ENCODE assay signal across 1 cellular context in genomic region chr3:16551342-16551976, GRCh38.
TF ChIP-seq lines count a peak whose summit lies in the region.

No MANE protein-coding gene starts in this region.

TF ChIP-seq in K562, 482 proteins besides CTCF, POLR2A, EP300 and RAD21 (continued from another document and continues in another):
- TF ChIP-seq ATF3 (IDR thresholded peaks at IDR 0.05), result no peak
- no peak for TF ChIP-seq ATF3 (CRISPR knock-in tag; conservative IDR thresholded peaks at IDR 0.05)
- TF ChIP-seq, protein P1, sequence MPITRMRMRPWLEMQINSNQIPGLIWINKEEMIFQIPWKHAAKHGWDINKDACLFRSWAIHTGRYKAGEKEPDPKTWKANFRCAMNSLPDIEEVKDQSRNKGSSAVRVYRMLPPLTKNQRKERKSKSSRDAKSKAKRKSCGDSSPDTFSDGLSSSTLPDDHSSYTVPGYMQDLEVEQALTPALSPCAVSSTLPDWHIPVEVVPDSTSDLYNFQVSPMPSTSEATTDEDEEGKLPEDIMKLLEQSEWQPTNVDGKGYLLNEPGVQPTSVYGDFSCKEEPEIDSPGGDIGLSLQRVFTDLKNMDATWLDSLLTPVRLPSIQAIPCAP (CRISPR knock-in tag; IDR thresholded peaks at IDR 0.05; ENCODE audit: borderline replicate concordance), result no peak
- peak; percentile 86; the same call in 1 of the 2 replicates for TF ChIP-seq HLTF (IDR thresholded peaks at IDR 0.05)
- 0 out of 2 replicates have a peak, but pooled peaks have one; percentile 28 for TF ChIP-seq LEF1 (IDR thresholded peaks at IDR 0.05)
- no peak for TF ChIP-seq ZNF165 (CRISPR knock-in tag; IDR thresholded peaks at IDR 0.05; ENCODE audit: borderline replicate concordance)
- peak; percentile 62; the same call in 1 of the 2 replicates for TF ChIP-seq ZNF407 (IDR thresholded peaks at IDR 0.05; ENCODE audit: low read depth)
- peak; percentile 63; the same call in 1 of the 2 replicates for TF ChIP-seq NBN (IDR thresholded peaks at IDR 0.05; ENCODE audit: low read depth)
- no peak for TF ChIP-seq HSF4 (CRISPR knock-in tag; IDR thresholded peaks at IDR 0.05; ENCODE audit: borderline replicate concordance)
- TF ChIP-seq, protein P2, sequence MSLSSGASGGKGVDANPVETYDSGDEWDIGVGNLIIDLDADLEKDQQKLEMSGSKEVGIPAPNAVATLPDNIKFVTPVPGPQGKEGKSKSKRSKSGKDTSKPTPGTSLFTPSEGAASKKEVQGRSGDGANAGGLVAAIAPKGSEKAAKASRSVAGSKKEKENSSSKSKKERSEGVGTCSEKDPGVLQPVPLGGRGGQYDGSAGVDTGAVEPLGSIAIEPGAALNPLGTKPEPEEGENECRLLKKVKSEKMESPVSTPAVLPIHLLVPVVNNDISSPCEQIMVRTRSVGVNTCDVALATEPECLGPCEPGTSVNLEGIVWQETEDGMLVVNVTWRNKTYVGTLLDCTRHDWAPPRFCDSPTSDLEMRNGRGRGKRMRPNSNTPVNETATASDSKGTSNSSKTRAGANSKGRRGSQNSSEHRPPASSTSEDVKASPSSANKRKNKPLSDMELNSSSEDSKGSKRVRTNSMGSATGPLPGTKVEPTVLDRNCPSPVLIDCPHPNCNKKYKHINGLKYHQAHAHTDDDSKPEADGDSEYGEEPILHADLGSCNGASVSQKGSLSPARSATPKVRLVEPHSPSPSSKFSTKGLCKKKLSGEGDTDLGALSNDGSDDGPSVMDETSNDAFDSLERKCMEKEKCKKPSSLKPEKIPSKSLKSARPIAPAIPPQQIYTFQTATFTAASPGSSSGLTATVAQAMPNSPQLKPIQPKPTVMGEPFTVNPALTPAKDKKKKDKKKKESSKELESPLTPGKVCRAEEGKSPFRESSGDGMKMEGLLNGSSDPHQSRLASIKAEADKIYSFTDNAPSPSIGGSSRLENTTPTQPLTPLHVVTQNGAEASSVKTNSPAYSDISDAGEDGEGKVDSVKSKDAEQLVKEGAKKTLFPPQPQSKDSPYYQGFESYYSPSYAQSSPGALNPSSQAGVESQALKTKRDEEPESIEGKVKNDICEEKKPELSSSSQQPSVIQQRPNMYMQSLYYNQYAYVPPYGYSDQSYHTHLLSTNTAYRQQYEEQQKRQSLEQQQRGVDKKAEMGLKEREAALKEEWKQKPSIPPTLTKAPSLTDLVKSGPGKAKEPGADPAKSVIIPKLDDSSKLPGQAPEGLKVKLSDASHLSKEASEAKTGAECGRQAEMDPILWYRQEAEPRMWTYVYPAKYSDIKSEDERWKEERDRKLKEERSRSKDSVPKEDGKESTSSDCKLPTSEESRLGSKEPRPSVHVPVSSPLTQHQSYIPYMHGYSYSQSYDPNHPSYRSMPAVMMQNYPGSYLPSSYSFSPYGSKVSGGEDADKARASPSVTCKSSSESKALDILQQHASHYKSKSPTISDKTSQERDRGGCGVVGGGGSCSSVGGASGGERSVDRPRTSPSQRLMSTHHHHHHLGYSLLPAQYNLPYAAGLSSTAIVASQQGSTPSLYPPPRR (CRISPR knock-in tag; IDR thresholded peaks at IDR 0.05; ENCODE audit: borderline replicate concordance), result no peak
- no peak for TF ChIP-seq PHTF2 (CRISPR knock-in tag; IDR thresholded peaks at IDR 0.05)
- TF ChIP-seq RNF2 (IDR thresholded peaks at IDR 0.05), result no peak
- no peak for TF ChIP-seq RBM39 (optimal IDR thresholded peaks at IDR 0.05; ENCODE audit: low read depth, low read length)
- no peak for TF ChIP-seq ADNP (tag; IDR thresholded peaks at IDR 0.05)
- TF ChIP-seq, protein P3, sequence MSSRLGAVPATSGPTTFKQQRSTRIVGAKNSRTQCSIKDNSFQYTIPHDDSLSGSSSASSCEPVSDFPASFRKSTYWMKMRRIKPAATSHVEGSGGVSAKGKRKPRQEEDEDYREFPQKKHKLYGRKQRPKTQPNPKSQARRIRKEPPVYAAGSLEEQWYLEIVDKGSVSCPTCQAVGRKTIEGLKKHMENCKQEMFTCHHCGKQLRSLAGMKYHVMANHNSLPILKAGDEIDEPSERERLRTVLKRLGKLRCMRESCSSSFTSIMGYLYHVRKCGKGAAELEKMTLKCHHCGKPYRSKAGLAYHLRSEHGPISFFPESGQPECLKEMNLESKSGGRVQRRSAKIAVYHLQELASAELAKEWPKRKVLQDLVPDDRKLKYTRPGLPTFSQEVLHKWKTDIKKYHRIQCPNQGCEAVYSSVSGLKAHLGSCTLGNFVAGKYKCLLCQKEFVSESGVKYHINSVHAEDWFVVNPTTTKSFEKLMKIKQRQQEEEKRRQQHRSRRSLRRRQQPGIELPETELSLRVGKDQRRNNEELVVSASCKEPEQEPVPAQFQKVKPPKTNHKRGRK (tag; IDR thresholded peaks at IDR 0.05), result peak; percentile 100
- peak; percentile 60; the same call in 1 of the 2 replicates for TF ChIP-seq NKRF (IDR thresholded peaks at IDR 0.05; ENCODE audit: borderline replicate concordance)
- peak; percentile 58 for TF ChIP-seq ARHGAP35 (IDR thresholded peaks at IDR 0.05; ENCODE audit: partially characterized antibody)
- TF ChIP-seq ZNF316 (IDR thresholded peaks at IDR 0.05), result peak; percentile 5; the same call in 1 of the 2 replicates
- no peak for TF ChIP-seq SIN3A (IDR thresholded peaks at IDR 0.05; ENCODE audit: borderline replicate concordance in 2 of 2, control insufficient read depth in 1 of 2, low read depth in 2 of 2, low read length in 2 of 2)
- peak; percentile 48; the same call in 1 of the 2 replicates for TF ChIP-seq ZBTB2 (IDR thresholded peaks at IDR 0.05)
- TF ChIP-seq MEIS2 (IDR thresholded peaks at IDR 0.05; ENCODE audit: partially characterized antibody), result no peak
- no peak for TF ChIP-seq ZNF280B (CRISPR knock-in tag; IDR thresholded peaks at IDR 0.05)
- no peak for TF ChIP-seq GTF2A2 (tag; IDR thresholded peaks at IDR 0.05)
- TF ChIP-seq, protein P4, sequence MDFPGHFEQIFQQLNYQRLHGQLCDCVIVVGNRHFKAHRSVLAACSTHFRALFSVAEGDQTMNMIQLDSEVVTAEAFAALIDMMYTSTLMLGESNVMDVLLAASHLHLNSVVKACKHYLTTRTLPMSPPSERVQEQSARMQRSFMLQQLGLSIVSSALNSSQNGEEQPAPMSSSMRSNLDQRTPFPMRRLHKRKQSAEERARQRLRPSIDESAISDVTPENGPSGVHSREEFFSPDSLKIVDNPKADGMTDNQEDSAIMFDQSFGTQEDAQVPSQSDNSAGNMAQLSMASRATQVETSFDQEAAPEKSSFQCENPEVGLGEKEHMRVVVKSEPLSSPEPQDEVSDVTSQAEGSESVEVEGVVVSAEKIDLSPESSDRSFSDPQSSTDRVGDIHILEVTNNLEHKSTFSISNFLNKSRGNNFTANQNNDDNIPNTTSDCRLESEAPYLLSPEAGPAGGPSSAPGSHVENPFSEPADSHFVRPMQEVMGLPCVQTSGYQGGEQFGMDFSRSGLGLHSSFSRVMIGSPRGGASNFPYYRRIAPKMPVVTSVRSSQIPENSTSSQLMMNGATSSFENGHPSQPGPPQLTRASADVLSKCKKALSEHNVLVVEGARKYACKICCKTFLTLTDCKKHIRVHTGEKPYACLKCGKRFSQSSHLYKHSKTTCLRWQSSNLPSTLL (IDR thresholded peaks at IDR 0.05), result peak; percentile 72
- TF ChIP-seq ZNF354B (CRISPR knock-in tag; IDR thresholded peaks at IDR 0.05), result no peak
- TF ChIP-seq NFIC (IDR thresholded peaks at IDR 0.05), result peak; percentile 31; the same call in 1 of the 2 replicates
- TF ChIP-seq ELF4 (CRISPR knock-in tag; IDR thresholded peaks at IDR 0.05), result peak; percentile 4; the same call in 1 of the 2 replicates
- no peak for TF ChIP-seq TRIM28 (IDR thresholded peaks at IDR 0.05)
- TF ChIP-seq, protein P5, sequence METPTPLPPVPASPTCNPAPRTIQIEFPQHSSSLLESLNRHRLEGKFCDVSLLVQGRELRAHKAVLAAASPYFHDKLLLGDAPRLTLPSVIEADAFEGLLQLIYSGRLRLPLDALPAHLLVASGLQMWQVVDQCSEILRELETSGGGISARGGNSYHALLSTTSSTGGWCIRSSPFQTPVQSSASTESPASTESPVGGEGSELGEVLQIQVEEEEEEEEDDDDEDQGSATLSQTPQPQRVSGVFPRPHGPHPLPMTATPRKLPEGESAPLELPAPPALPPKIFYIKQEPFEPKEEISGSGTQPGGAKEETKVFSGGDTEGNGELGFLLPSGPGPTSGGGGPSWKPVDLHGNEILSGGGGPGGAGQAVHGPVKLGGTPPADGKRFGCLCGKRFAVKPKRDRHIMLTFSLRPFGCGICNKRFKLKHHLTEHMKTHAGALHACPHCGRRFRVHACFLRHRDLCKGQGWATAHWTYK (CRISPR knock-in tag; IDR thresholded peaks at IDR 0.05), result no peak
